In the genomic region with DNA sequence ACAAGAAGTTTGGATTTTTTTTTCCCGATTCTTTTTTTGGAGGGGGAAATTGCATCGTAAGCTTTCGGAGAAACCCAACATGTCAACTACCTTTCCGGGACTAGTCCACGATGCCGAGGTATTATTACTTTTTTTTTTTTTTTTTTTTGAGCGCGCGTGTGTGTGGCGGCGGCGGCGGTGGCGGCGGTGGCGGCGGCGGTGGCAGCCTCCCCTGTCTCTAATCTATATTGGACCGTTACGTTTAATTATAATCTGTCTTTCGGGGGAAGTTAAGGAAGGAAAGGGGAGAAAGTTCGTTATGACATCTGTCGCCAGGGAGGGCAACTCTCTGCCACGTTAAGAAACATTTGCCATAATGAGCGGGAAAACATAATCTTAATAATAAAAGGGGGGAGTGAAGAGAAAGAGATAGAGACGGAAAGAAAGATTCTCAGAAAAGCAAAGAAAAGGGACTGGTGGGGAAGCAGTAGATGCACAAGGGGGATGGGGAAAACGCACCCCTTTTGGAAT, we compare ENCODE assay signal across 23 cellular contexts. TPM values are rescaled to one million over a fixed set of nuclear protein-coding genes. Genes with fewer than 3 reads are reported as not detected.
"Had no signal": no experiment of that assay in that cellular context is flagged by ENCODE, and none has a peak within 500 bp of the region (broad histone marks: within the 10 kb centered on the region; RNA-seq: fewer than 3 reads in every experiment).

No MANE protein-coding gene starts in this region.

- H3K4me2 ChIP-seq: smooth muscle cell had no signal

- H3K27ac Mint-ChIP-seq: activated CD4-positive, alpha-beta memory T cell treated with anti-CD3 and anti-CD28 coated beads for 36 hours; activated T-helper 17 cell treated with anti-CD3 and anti-CD28 coated beads, Interleukin-2, amount 50 U/mL, for 72 hours; memory B cell had no signal

- H3K4me3 Mint-ChIP-seq: activated CD4-positive, alpha-beta memory T cell treated with anti-CD3 and anti-CD28 coated beads for 36 hours; activated T-helper 17 cell treated with anti-CD3 and anti-CD28 coated beads, Interleukin-2, amount 50 U/mL, for 72 hours; memory B cell; neural crest cell had no signal

- H3K4me3 ChIP-seq: gastrocnemius medialis, heart left ventricle, pancreas, right lobe of liver, smooth muscle cell, thoracic aorta, upper lobe of right lung had no signal

- H3K4me1 ChIP-seq: gastrocnemius medialis, heart left ventricle, pancreas, right lobe of liver, upper lobe of right lung had no signal

- H3K27ac ChIP-seq: gastrocnemius medialis, heart left ventricle, pancreas, right lobe of liver, thoracic aorta, upper lobe of right lung had no signal

- DNase-seq: activated CD4-positive, alpha-beta memory T cell treated with anti-CD3 and anti-CD28 coated beads for 36 hours; activated naive CD4-positive, alpha-beta T cell; activated T-cell treated with anti-CD3 and anti-CD28 coated beads for 4 hours; cerebellar nuclear complex; cortex of kidney; gastrocnemius medialis; heart left ventricle; pancreas; right lobe of liver; stimulated activated CD4-positive, alpha-beta T cell treated with anti-CD3 and anti-CD28 coated beads, Interleukin-4, amount 100 ng/mL, for 1 hour; T1000; upper lobe of right lung had no signal

- FAIRE-seq: bronchial epithelial cell, pancreas had no signal

- H3K36me3 ChIP-seq: gastrocnemius medialis, heart left ventricle, pancreas, right lobe of liver, thoracic aorta, upper lobe of right lung had no signal

- H3K36me3 Mint-ChIP-seq: memory B cell had no signal

- H3K9me3 Mint-ChIP-seq: activated CD4-positive, alpha-beta memory T cell treated with anti-CD3 and anti-CD28 coated beads for 36 hours; neural crest cell had no signal

- ATAC-seq: activated T-helper 17 cell treated with anti-CD3 and anti-CD28 coated beads, Interleukin-2, amount 50 U/mL, for 72 hours; esophagus mucosa; gastrocnemius medialis; heart left ventricle; pancreas; right lobe of liver; upper lobe of right lung had no signal

- H3K27me3 ChIP-seq: right lobe of liver had no signal

- H3K4me1 Mint-ChIP-seq: activated T-helper 17 cell treated with anti-CD3 and anti-CD28 coated beads, Interleukin-2, amount 50 U/mL, for 72 hours; memory B cell had no signal

- H3K9me3 ChIP-seq: gastrocnemius medialis, heart left ventricle, pancreas, right lobe of liver, thoracic aorta, upper lobe of right lung had no signal

RNA-seq across cellular contexts. Expression of a gene that starts 0.7 kb away (rescaled TPM):
- total RNA-seq: activated CD4-positive, alpha-beta memory T cell treated with anti-CD3 and anti-CD28 coated beads for 36 hours; activated T-helper 17 cell treated with anti-CD3 and anti-CD28 coated beads, Interleukin-2, amount 50 U/mL, for 72 hours; bronchial epithelial cell; esophagus mucosa; gastrocnemius medialis; heart left ventricle; liver; mononuclear cell; neural crest cell; pancreas; pulmonary artery endothelial cell; right lobe of liver; smooth muscle cell; T-helper 1 cell treated with Interleukin-12 subunit alpha and Interleukin-12 subunit beta and Interleukin-4 antibody, amounts not matched to agents 30 ng/mL and 1 ng/mL, for 36 hours; thoracic aorta; upper lobe of right lung had no signal
- polyA plus RNA-seq: heart left ventricle, liver, pancreas, smooth muscle cell had no signal
